Comparison of ENCODE assay signal across 16 cellular contexts in genomic region chr14:100522616-100523021, GRCh38.
DNase-seq lines count a peak whose midpoint lies in the region; ATAC-seq, FAIRE-seq and TF ChIP-seq lines count a peak whose summit lies in the region.
"Had no signal": no experiment of that assay in that cellular context is flagged by ENCODE, and none has a peak within 500 bp of the region (broad histone marks: within the 10 kb centered on the region; RNA-seq: fewer than 3 reads in every experiment).

No MANE protein-coding gene starts in this region.

- in situ Hi-C loops in HepG2 (cut with HindIII; ENCODE audit: extremely low pct_ligation_motif_present, low pct_unique_long_range_greater_than_20kb), result no loop called here

- no peaks in the 10 kb centered on the region for H3K9me2 ChIP-seq in hepatocyte (replicated peaks; ENCODE audit: insufficient read depth)

- H2BK120ac ChIP-seq in mesendoderm (ENCODE audit: low read depth, low read length), result no peak overlapping the region

- no peak overlapping the region for H3K4ac ChIP-seq in mesendoderm (ENCODE audit: low read depth, low read length)

- H3K36me3 ChIP-seq in HepG2 (replicated peaks in 1 of 2; ENCODE audit: control insufficient read depth in 1 of 2, insufficient read depth in 2 of 2, low read length in 2 of 2), result peaks cover 0 to 2% of the 10 kb centered on the region in 2 experiments; a peak in 1 of 5 replicates
- H3K36me3 ChIP-seq in right lobe of liver, result peaks cover 0 to 4% (median 1%) of the 10 kb centered on the region in 4 donors
- no peaks in the 10 kb centered on the region for H3K36me3 ChIP-seq in hepatocyte (replicated peaks; ENCODE audit: insufficient read depth, low read depth)
- no peaks in the 10 kb centered on the region for H3K36me3 ChIP-seq in mesendoderm (ENCODE audit: control insufficient read depth, insufficient read depth, low read length)

- H3K79me2 ChIP-seq in HepG2 (ENCODE audit: insufficient read depth, low read length), result no peaks in the 10 kb centered on the region
- H3K79me2 ChIP-seq in hepatocyte, result no peaks in the 10 kb centered on the region
- no peaks in the 10 kb centered on the region for H3K79me2 ChIP-seq in mesendoderm (ENCODE audit: control insufficient read depth, insufficient read depth, low read length)

- H3K9ac ChIP-seq in HepG2 (ENCODE audit: insufficient read depth, low read depth, low read length) (no peak overlapping the region), mesendoderm (ENCODE audit: low read length) (no peak overlapping the region)

- no peak overlapping the region for H3K18ac ChIP-seq in mesendoderm (ENCODE audit: low read length)

- H3K23ac ChIP-seq in mesendoderm (ENCODE audit: low read length), result no peak overlapping the region

- BruUV-seq in HepG2 (replicated peaks; lab: Mats Ljungman, UMichigan), result no TSS peak

- intact Hi-C loops in HepG2 (cut with micrococcal nuclease; ENCODE audit: unreplicated experiment), result no loop called here
- intact Hi-C loops in right lobe of liver (cut with DNase I), result no loop called here

- no peak overlapping the region for H2AK5ac ChIP-seq in mesendoderm (ENCODE audit: low read length)

- no peak for FAIRE-seq in HepG2 (lab: Jason Lieb, UNC)
- FAIRE-seq in HTR-8/SVneo (lab: Jason Lieb, UNC), result no peak
- FAIRE-seq: islet of Langerhans, K562 had no signal

- H3K56ac ChIP-seq in mesendoderm (ENCODE audit: low read length), result no peak overlapping the region

- 47% methylated on average over 2 of the region's 5 CpGs for WGBS in HepG2 (ENCODE audit: low lambda C conversion rate)
- 100% methylated on average over 1 of the region's 5 CpGs for WGBS in right lobe of liver (ENCODE audit: insufficient coverage, low coverage, low lambda C conversion rate, missing lambda C conversion rate)
- 71% methylated on average over 5 of the region's 5 CpGs for WGBS in hepatocyte (ENCODE audit: low lambda C conversion rate, missing lambda C conversion rate)
- no CpG with 5 or more reads among the region's 5 CpGs for WGBS in mesendoderm (ENCODE audit: extremely low coverage, insufficient coverage, low lambda C conversion rate)

- no peak overlapping the region for H2BK5ac ChIP-seq in mesendoderm (ENCODE audit: low read length)

- no peaks in the 10 kb centered on the region for H3K9me3 ChIP-seq in HepG2 (ENCODE audit: low read length)
- no peaks in the 10 kb centered on the region for H3K9me3 ChIP-seq in right lobe of liver
- H3K9me3 ChIP-seq in hepatocyte (ENCODE audit: low read depth), result no peaks in the 10 kb centered on the region

- TF ChIP-seq POLR2A in HepG2 (IDR thresholded peaks at IDR 0.05; ENCODE audit: insufficient read depth in 1 of 2, low read depth in 2 of 2, low read length in 2 of 2) (no peak), right lobe of liver (IDR thresholded peaks at IDR 0.05) (no peak)

- H3K27me3 ChIP-seq in HepG2 (ENCODE audit: control insufficient read depth in 1 of 2, insufficient read depth in 2 of 2, low read length in 2 of 2) (no peaks in the 10 kb centered on the region), right lobe of liver (no peaks in the 10 kb centered on the region), hepatocyte (no peaks in the 10 kb centered on the region), mesendoderm (ENCODE audit: insufficient read depth, low read length, poor library complexity) (no peaks in the 10 kb centered on the region)

- no peaks in the 10 kb centered on the region for H3K79me1 ChIP-seq in mesendoderm (ENCODE audit: low read length)

- no peak for DNase-seq in HepG2 (ENCODE audit: low spot score)
- DNase-seq in right lobe of liver, result no peak
- DNase-seq in NCI-H446 (lab: John Stamatoyannopoulos, UW), result peak; percentile 45 to 83
- peak; percentile 3 for DNase-seq in hepatocyte (ENCODE audit: low spot score)
- DNase-seq in HTR-8/SVneo (ENCODE audit: insufficient read length, low spot score), result no peak
- DNase-seq in SW480 (ENCODE audit: low spot score), result no peak
- no peak for DNase-seq in mesendoderm
- DNase-seq in NCI-H1930 (lab: John Stamatoyannopoulos, UW), result no peak
- DNase-seq: activated CD4-positive, alpha-beta T cell treated with anti-CD3 and anti-CD28 coated beads for 36 hours; aorta; NCI-H2029; retina; stimulated activated CD4-positive, alpha-beta T cell treated with anti-CD3 and anti-CD28 coated beads, Interleukin-4, amount 100 ng/mL, for 24 hours had no signal

- no peak for TF ChIP-seq EP300 in HepG2 (IDR thresholded peaks at IDR 0.05; ENCODE audit: low read depth in 2 of 2, low read length in 2 of 2)
- TF ChIP-seq EP300 in HepG2 (CRISPR knock-in tag; IDR thresholded peaks at IDR 0.05; ENCODE audit: borderline replicate concordance), result no peak

- no peaks in the 10 kb centered on the region for H3K4me1 ChIP-seq in HepG2 (ENCODE audit: insufficient read depth, low read length)
- H3K4me1 ChIP-seq in right lobe of liver, result no peaks in the 10 kb centered on the region
- no peaks in the 10 kb centered on the region for H3K4me1 ChIP-seq in hepatocyte (ENCODE audit: insufficient read depth)
- no peaks in the 10 kb centered on the region for H3K4me1 ChIP-seq in mesendoderm (ENCODE audit: control insufficient read depth, low read depth, low read length)

- TF ChIP-seq RAD21 in HepG2 (CRISPR knock-in tag; IDR thresholded peaks at IDR 0.05), result no peak

- no peaks in the 10 kb centered on the region for H4K20me1 ChIP-seq in HepG2 (ENCODE audit: insufficient read depth, low read length)
- no peaks in the 10 kb centered on the region for H4K20me1 ChIP-seq in hepatocyte (ENCODE audit: insufficient read depth, poor library complexity, severe bottlenecking)

- H3K27ac ChIP-seq in HepG2 (ENCODE audit: extremely low read length, insufficient read depth, low read length) (no peak overlapping the region), right lobe of liver (no peak overlapping the region), hepatocyte (no peak overlapping the region), mesendoderm (ENCODE audit: low read depth, low read length) (no peak overlapping the region)

- TF ChIP-seq CTCF in HepG2 (CRISPR knock-in tag; IDR thresholded peaks at IDR 0.05), result no peak
- no peak for TF ChIP-seq CTCF in right lobe of liver (IDR thresholded peaks at IDR 0.05)
- no peak for TF ChIP-seq CTCF in hepatocyte (IDR thresholded peaks at IDR 0.05; ENCODE audit: poor library complexity)

- CTCF ChIA-PET in HepG2 (lab: Yijun Ruan, JAX; ENCODE audit: low intra/inter-chr PET ratio, low total read pairs), result no interaction called here

- no peak overlapping the region for H4K5ac ChIP-seq in mesendoderm (ENCODE audit: low read length)

- H2BK15ac ChIP-seq in mesendoderm (replicated peaks; ENCODE audit: low read depth), result no peak overlapping the region

- H2AFZ ChIP-seq in HepG2 (ENCODE audit: low read length) (no peak overlapping the region), hepatocyte (no peak overlapping the region)

- no peak for ATAC-seq in HepG2
- ATAC-seq in right lobe of liver, result no peak
- ATAC-seq: activated CD4-positive, alpha-beta T cell treated with anti-CD3 and anti-CD28 coated beads for 36 hours; K562; stimulated activated effector memory CD8-positive, alpha-beta T cell treated with anti-CD3 and anti-CD28 coated beads, Interleukin-12 subunit alpha, Interleukin-12 subunit beta, amount 100 ng/mL, for 72 hours had no signal

- no peak overlapping the region for H4K8ac ChIP-seq in mesendoderm (ENCODE audit: low read depth, low read length)

- H3K4me2 ChIP-seq in HepG2 (ENCODE audit: low read depth, low read length) (no peak overlapping the region), hepatocyte (no peak overlapping the region), mesendoderm (ENCODE audit: low read length) (no peak overlapping the region)

- POLR2A ChIA-PET in HepG2 (lab: Yijun Ruan, JAX), result no interaction called here

- H3K4me3 ChIP-seq in HepG2 (replicated peaks in 1 of 3; ENCODE audit: insufficient read depth in 1 of 3, low read depth in 2 of 3, low read length in 3 of 3), result no peak overlapping the region
- no peak overlapping the region for H3K4me3 ChIP-seq in right lobe of liver
- H3K4me3 ChIP-seq in hepatocyte, result no peak overlapping the region
- H3K4me3 ChIP-seq in mesendoderm (ENCODE audit: low read length), result no peak overlapping the region
- H3K4me3 ChIP-seq: K562 had no signal

TF ChIP-seq in HepG2, 621 proteins besides CTCF, POLR2A, EP300 and RAD21:
- TF ChIP-seq RBM39 (IDR thresholded peaks at IDR 0.05; ENCODE audit: low read depth, low read length, poor library complexity, severe bottlenecking), result no peak
- TF ChIP-seq ZNF44 (CRISPR knock-in tag; IDR thresholded peaks at IDR 0.05), result no peak
- TF ChIP-seq ZNF263 (CRISPR knock-in tag; IDR thresholded peaks at IDR 0.05), result peak; percentile 38; the same call in 1 of the 2 replicates
- no peak for TF ChIP-seq KLF13 (CRISPR knock-in tag; IDR thresholded peaks at IDR 0.05)

Comparison
In these comparisons a context has a peak if more than half of its experiments do, and no peak if none do; other contexts are left out.
1. DNase-seq: peak in NCI-H446 (2 of 2) and hepatocyte (single experiment); none in HepG2 (single experiment), right lobe of liver (0 of 3), HTR-8/SVneo (single experiment), SW480 (single experiment), mesendoderm (single experiment) and NCI-H1930 (0 of 2).